Comparison of ENCODE assay signal across 24 cellular contexts in genomic region chr5:510521-510920, GRCh38.
"Had no signal": no experiment of that assay in that cellular context is flagged by ENCODE, and none has a peak within 500 bp of the region (broad histone marks: within the 10 kb centered on the region; RNA-seq: fewer than 3 reads in every experiment).

No MANE protein-coding gene starts in this region.

- H3K27me3 ChIP-seq: colonic mucosa had no signal

- H3K27ac ChIP-seq: colonic mucosa, epithelial cell of prostate, esophagus squamous epithelium, gastrocnemius medialis, heart right ventricle, left ventricle myocardium inferior, lower lobe of right lung had no signal

- H3K4me3 ChIP-seq: colonic mucosa, esophagus squamous epithelium, gastrocnemius medialis, heart right ventricle, left ventricle myocardium inferior, lower lobe of right lung, mucosa of descending colon had no signal

- H3K9me3 ChIP-seq: colonic mucosa, esophagus squamous epithelium, gastrocnemius medialis, heart right ventricle, left ventricle myocardium inferior, lower lobe of right lung, mucosa of descending colon had no signal

- DNase-seq: colonic mucosa; cortex of kidney; effector CD8-positive, alpha-beta T cell; effector memory CD8-positive, alpha-beta T cell; endodermal cell; erythroblast; esophagus squamous epithelium; foreskin fibroblast; foreskin melanocyte; gastrocnemius medialis; glutamatergic neuron; head of caudate nucleus; heart right ventricle; hippocampal formation; immature natural killer cell; islet precursor cell; kidney; kidney glomerular epithelial cell; left colon; left ventricle myocardium inferior; lower lobe of right lung; mesenchymal stem cell; mucosa of descending colon had no signal

- H3K36me3 ChIP-seq: colonic mucosa, esophagus squamous epithelium, gastrocnemius medialis, heart right ventricle, left ventricle myocardium inferior, lower lobe of right lung had no signal

- H3K4me1 ChIP-seq: colonic mucosa, gastrocnemius medialis, heart right ventricle, left ventricle myocardium inferior, lower lobe of right lung had no signal
